In the genomic region with DNA sequence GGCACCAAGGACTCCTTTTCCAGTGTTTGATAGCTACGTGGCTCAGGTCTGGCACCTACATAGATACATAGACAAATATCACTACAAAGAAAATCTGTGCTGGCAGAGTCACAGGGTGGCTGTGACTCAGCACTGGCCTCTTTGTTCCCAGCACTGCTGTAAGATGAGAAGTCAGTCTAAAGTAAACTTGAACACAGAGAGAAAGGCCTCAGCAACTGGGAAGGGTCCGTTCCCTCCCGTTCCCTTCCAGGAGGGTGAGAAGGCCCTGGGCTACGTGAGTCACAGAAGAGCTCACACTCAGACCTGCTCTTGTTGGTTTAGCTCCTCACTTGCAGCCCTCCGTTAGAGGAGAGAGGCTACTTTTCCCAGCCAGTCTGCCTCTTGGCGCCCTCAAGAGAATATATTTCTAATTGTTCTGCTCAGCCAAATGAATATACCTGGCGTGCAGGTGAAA, we compare ENCODE assay signal across 9 cellular contexts. TPM values are rescaled to one million over a fixed set of nuclear protein-coding genes. Genes with fewer than 3 reads are reported as not detected.
DNase-seq lines count a peak whose midpoint lies in the region; ATAC-seq and TF ChIP-seq lines count a peak whose summit lies in the region.
"Had no signal": no experiment of that assay in that cellular context is flagged by ENCODE, and none has a peak within 500 bp of the region (broad histone marks: within the 10 kb centered on the region; RNA-seq: fewer than 3 reads in every experiment).

No MANE protein-coding gene starts in this region.

- POLR2A ChIA-PET in CD4-positive, alpha-beta memory T cell (lab: Charles Lee; ENCODE audit: partially characterized antibody), result interaction anchor here (0.6 to 1.4 kb wide), 3 partner anchors 11 to 23 kb away, joined by 3 to 5 read pairs (median 3); a partner anchor contains a TSS

- no peaks in the 10 kb centered on the region for H3K9me3 ChIP-seq in SJCRH30 (replicated peaks)
- no peaks in the 10 kb centered on the region for H3K9me3 ChIP-seq in sigmoid colon
- no peaks in the 10 kb centered on the region for H3K9me3 ChIP-seq in CD4-positive, alpha-beta memory T cell (ENCODE audit: control insufficient read depth in 1 of 2, low read length in 2 of 2)

- no peak for DNase-seq in activated naive CD4-positive, alpha-beta T cell treated with anti-CD3 and anti-CD28 coated beads, Interleukin-2, amount 50 U/mL, for 72 hours (ENCODE audit: low spot score in 2 of 2)
- no peak for DNase-seq in activated naive CD4-positive, alpha-beta T cell treated with Interleukin-2 at 50 U/mL for 16 hours
- DNase-seq in SJCRH30, result peak; percentile 93 to 96
- DNase-seq in glutamatergic neuron, result no peak
- peak; percentile 74 for DNase-seq in sigmoid colon
- DNase-seq in GM13976 (ENCODE audit: low spot score), result no peak
- no peak for DNase-seq in CD4-positive, alpha-beta memory T cell
- DNase-seq: CD4-positive, CD25-positive, alpha-beta regulatory T cell had no signal

- H3K4me3 ChIP-seq in SJCRH30 (peak overlapping the region; percentile 11), sigmoid colon (no peak overlapping the region)
- no peak overlapping the region for H3K4me3 ChIP-seq in CD4-positive, alpha-beta memory T cell (ENCODE audit: low read length in 2 of 2)

- peaks cover 0 to 5% of the 10 kb centered on the region in 2 donors for H3K36me3 Mint-ChIP-seq in activated naive CD4-positive, alpha-beta T cell treated with anti-CD3 and anti-CD28 coated beads, Interleukin-2, amount 50 U/mL, for 72 hours
- H3K36me3 Mint-ChIP-seq in glutamatergic neuron (ENCODE audit: unreplicated experiment), result peaks cover 15% of the 10 kb centered on the region
- H3K36me3 Mint-ChIP-seq in CD4-positive, alpha-beta memory T cell, result peaks cover 30 to 68% of the 10 kb centered on the region in 2 donors

- TF ChIP-seq EP300 in sigmoid colon (IDR thresholded peaks at IDR 0.05), result no peak

- 0 out of 2 replicates have a peak, but pooled peaks cover 6% of the 10 kb centered on the region for H3K36me3 ChIP-seq in SJCRH30
- peaks cover 0 to 8% (median 6%) of the 10 kb centered on the region in 4 donors for H3K36me3 ChIP-seq in sigmoid colon
- H3K36me3 ChIP-seq in CD4-positive, alpha-beta memory T cell (ENCODE audit: insufficient read depth, low read length), result peaks cover 28% of the 10 kb centered on the region

- intact Hi-C loops in sigmoid colon (cut with DNase I), result no loop called here
- intact Hi-C loops in CD4-positive, alpha-beta memory T cell (cut with micrococcal nuclease), result no loop called here

- peaks cover 4% of the 10 kb centered on the region for H3K27me3 Mint-ChIP-seq in glutamatergic neuron (ENCODE audit: unreplicated experiment)
- H3K27me3 Mint-ChIP-seq in CD4-positive, alpha-beta memory T cell, result no peaks in the 10 kb centered on the region
- H3K27me3 Mint-ChIP-seq: CD4-positive, CD25-positive, alpha-beta regulatory T cell had no signal

- ATAC-seq in activated naive CD4-positive, alpha-beta T cell treated with anti-CD3 and anti-CD28 coated beads, Interleukin-2, amount 50 U/mL, for 72 hours, result peak; percentile 14 to 43
- no peak for ATAC-seq in HG02623 (IDR thresholded peaks at IDR 0.05; ENCODE audit: unreplicated experiment)

- H3K4me1 Mint-ChIP-seq in glutamatergic neuron (ENCODE audit: low read depth, unreplicated experiment), result peaks cover 55% of the 10 kb centered on the region
- peaks cover 14 to 21% (median 19%) of the 10 kb centered on the region in 4 donors for H3K4me1 Mint-ChIP-seq in CD4-positive, alpha-beta memory T cell

- CTCF ChIA-PET in CD4-positive, alpha-beta memory T cell (lab: Charles Lee; ENCODE audit: partially characterized antibody), result interaction anchor here (0.8 to 1.9 kb wide), 2 partner anchors 15 to 139 kb away, joined by 3 to 6 read pairs; no protein-coding TSS in a partner anchor

- TF ChIP-seq CTCF in glutamatergic neuron (IDR thresholded peaks at IDR 0.05; ENCODE audit: partially characterized antibody, unreplicated experiment), result no peak
- TF ChIP-seq CTCF in sigmoid colon (IDR thresholded peaks at IDR 0.05), result no peak
- TF ChIP-seq CTCF in GM13976 (IDR thresholded peaks at IDR 0.05; ENCODE audit: borderline replicate concordance, control extremely low read depth, extremely low read depth, insufficient read depth, missing control alignments), result no peak

- H3K4me3 Mint-ChIP-seq in glutamatergic neuron (ENCODE audit: unreplicated experiment), result peak overlapping the region; percentile 49
- no peak overlapping the region for H3K4me3 Mint-ChIP-seq in CD4-positive, alpha-beta memory T cell
- H3K4me3 Mint-ChIP-seq: CD4-positive, CD25-positive, alpha-beta regulatory T cell had no signal

- in situ Hi-C loops in GM13976 (cut with MboI; ENCODE audit: low sequenced_read_pairs, unreplicated experiment), result loop anchor here (25.0 kb wide), 1 partner anchor 538 kb away; no protein-coding TSS in a partner anchor

- no peak overlapping the region for H3K27ac Mint-ChIP-seq in activated naive CD4-positive, alpha-beta T cell treated with anti-CD3 and anti-CD28 coated beads, Interleukin-2, amount 50 U/mL, for 72 hours
- H3K27ac Mint-ChIP-seq in glutamatergic neuron (ENCODE audit: unreplicated experiment), result peak overlapping the region; percentile 85
- H3K27ac Mint-ChIP-seq in CD4-positive, alpha-beta memory T cell, result no peak overlapping the region

- no peaks in the 10 kb centered on the region for H3K9me3 Mint-ChIP-seq in activated naive CD4-positive, alpha-beta T cell treated with anti-CD3 and anti-CD28 coated beads, Interleukin-2, amount 50 U/mL, for 72 hours
- peaks cover 5% of the 10 kb centered on the region for H3K9me3 Mint-ChIP-seq in glutamatergic neuron (ENCODE audit: unreplicated experiment)
- no peaks in the 10 kb centered on the region for H3K9me3 Mint-ChIP-seq in CD4-positive, alpha-beta memory T cell
- H3K9me3 Mint-ChIP-seq: CD4-positive, CD25-positive, alpha-beta regulatory T cell had no signal

- H3K27me3 ChIP-seq in SJCRH30 (no peaks in the 10 kb centered on the region), sigmoid colon (no peaks in the 10 kb centered on the region)
- H3K27me3 ChIP-seq in CD4-positive, alpha-beta memory T cell (ENCODE audit: insufficient read depth, low read length), result no peaks in the 10 kb centered on the region

- WGBS in sigmoid colon, 2 donors, result 63 to 72% methylated on average over 7 of the region's 7 CpGs

- TF ChIP-seq POLR2A in sigmoid colon (IDR thresholded peaks at IDR 0.05), result no peak

- H3K4me1 ChIP-seq in SJCRH30 (peaks cover 58% of the 10 kb centered on the region), sigmoid colon (peaks cover 0 to 75% (median 64%) of the 10 kb centered on the region in 4 donors)
- peaks cover 5% of the 10 kb centered on the region for H3K4me1 ChIP-seq in CD4-positive, alpha-beta memory T cell (ENCODE audit: insufficient read depth, low read length)

- peak overlapping the region; percentile 93 for H3K27ac ChIP-seq in SJCRH30
- peak overlapping the region; percentile 58 to 84 (median 74) for H3K27ac ChIP-seq in sigmoid colon
- no peak overlapping the region for H3K27ac ChIP-seq in CD4-positive, alpha-beta memory T cell (ENCODE audit: low read depth, low read length)

RNA-seq across cellular contexts. Expression of a gene that starts 23.1 kb away (rescaled TPM):
- total RNA-seq in activated naive CD4-positive, alpha-beta T cell treated with anti-CD3 and anti-CD28 coated beads, Interleukin-2, amount 50 U/mL, for 72 hours, result 10 to 100 TPM; 28.8 to 92.4 TPM
- total RNA-seq in SJCRH30 (2014; rRNA removed; shearing (Covaris generic)), result 236 and 243 TPM in 2 replicates
- 925 TPM for total RNA-seq in glutamatergic neuron (ENCODE audit: unreplicated experiment)
- 100 to 1,000 TPM; 157 to 366 (median 214) TPM for total RNA-seq in sigmoid colon
- polyA plus RNA-seq in sigmoid colon, result 1,000 to 10,000 TPM in 2 of 3 donors, 100 to 1,000 TPM in 1; 900 to 3,307 (median 1,912) TPM
- 100 to 1,000 TPM; 148 to 160 TPM for total RNA-seq in CD4-positive, alpha-beta memory T cell
- polyA plus RNA-seq in CD4-positive, alpha-beta memory T cell, result 100 to 1,000 TPM; 561 to 682 TPM

Comparison
In these comparisons a context has a peak if more than half of its experiments do, and no peak if none do; other contexts are left out.
1. DNase-seq: peak in SJCRH30 (2 of 2) and sigmoid colon (single experiment); none in activated naive CD4-positive, alpha-beta T cell treated with anti-CD3 and anti-CD28 coated beads, Interleukin-2, amount 50 U/mL, for 72 hours (0 of 2), activated naive CD4-positive, alpha-beta T cell treated with Interleukin-2 at 50 U/mL for 16 hours (single experiment), glutamatergic neuron (single experiment), GM13976 (single experiment) and CD4-positive, alpha-beta memory T cell (0 of 5).